In genomic region chr7:1761097-1761496, GRCh38 we compare ENCODE assay signal across 20 cellular contexts.
"Had no signal": no experiment of that assay in that cellular context is flagged by ENCODE, and none has a peak within 500 bp of the region (broad histone marks: within the 10 kb centered on the region; RNA-seq: fewer than 3 reads in every experiment).

No MANE protein-coding gene starts in this region.

- H3K27ac ChIP-seq: foreskin keratinocyte, neutrophil, pancreas, right lobe of liver, skin epidermis, suprapubic skin, tibial nerve, uterus had no signal

- ATAC-seq: activated T-cell treated with anti-CD3 and anti-CD28 coated beads, Interleukin-2, amount 50 U/mL, for 4 hours; foreskin keratinocyte; left cardiac atrium; pancreas; right lobe of liver; stimulated activated effector memory CD8-positive, alpha-beta T cell treated with anti-CD3 and anti-CD28 coated beads, Interleukin-12 subunit alpha, Interleukin-12 subunit beta, amount 100 ng/mL, for 72 hours; stimulated activated naive CD8-positive, alpha-beta T cell treated with anti-CD3 and anti-CD28 coated beads, Interleukin-15, amount 100 ng/mL, for 72 hours; WTC11 had no signal

- DNase-seq: activated CD8-positive, alpha-beta memory T cell treated with anti-CD3 and anti-CD28 coated beads, Interleukin-2, amount 50 U/mL, for 48 hours; activated naive CD4-positive, alpha-beta T cell treated with anti-CD3 and anti-CD28 coated beads, Interleukin-2, amount 10 ng/mL, durations not matched to agents 7 days and 5 days; activated T-cell treated with anti-CD3 and anti-CD28 coated beads, Interleukin-2, amount 50 U/mL, for 4 hours; dermis blood vessel endothelial cell; effector CD8-positive, alpha-beta T cell; foreskin keratinocyte; hypothalamus; left cardiac atrium; pancreas; right lobe of liver; stimulated activated CD4-positive, alpha-beta T cell treated with anti-CD3 and anti-CD28 coated beads, Interleukin-2, amount 100 ng/mL, for 24 hours; stimulated activated naive CD8-positive, alpha-beta T cell treated with anti-CD3 and anti-CD28 coated beads, Interleukin-15, amount 100 ng/mL, for 72 hours; T-helper 1 cell; uterus had no signal

- H3K27me3 ChIP-seq: foreskin keratinocyte, neutrophil, right lobe of liver, uterus had no signal

- H3K9me3 ChIP-seq: pancreas, right lobe of liver, suprapubic skin had no signal

- H3K4me3 ChIP-seq: pancreas, right lobe of liver, skin epidermis, suprapubic skin, tibial nerve, uterus had no signal

- H3K4me1 ChIP-seq: foreskin keratinocyte, pancreas, suprapubic skin, tibial nerve, uterus had no signal

- H3K36me3 ChIP-seq: neutrophil, pancreas, right lobe of liver, suprapubic skin, tibial nerve, uterus had no signal
